Comparison of ENCODE assay signal across 8 cellular contexts in the genomic region with DNA sequence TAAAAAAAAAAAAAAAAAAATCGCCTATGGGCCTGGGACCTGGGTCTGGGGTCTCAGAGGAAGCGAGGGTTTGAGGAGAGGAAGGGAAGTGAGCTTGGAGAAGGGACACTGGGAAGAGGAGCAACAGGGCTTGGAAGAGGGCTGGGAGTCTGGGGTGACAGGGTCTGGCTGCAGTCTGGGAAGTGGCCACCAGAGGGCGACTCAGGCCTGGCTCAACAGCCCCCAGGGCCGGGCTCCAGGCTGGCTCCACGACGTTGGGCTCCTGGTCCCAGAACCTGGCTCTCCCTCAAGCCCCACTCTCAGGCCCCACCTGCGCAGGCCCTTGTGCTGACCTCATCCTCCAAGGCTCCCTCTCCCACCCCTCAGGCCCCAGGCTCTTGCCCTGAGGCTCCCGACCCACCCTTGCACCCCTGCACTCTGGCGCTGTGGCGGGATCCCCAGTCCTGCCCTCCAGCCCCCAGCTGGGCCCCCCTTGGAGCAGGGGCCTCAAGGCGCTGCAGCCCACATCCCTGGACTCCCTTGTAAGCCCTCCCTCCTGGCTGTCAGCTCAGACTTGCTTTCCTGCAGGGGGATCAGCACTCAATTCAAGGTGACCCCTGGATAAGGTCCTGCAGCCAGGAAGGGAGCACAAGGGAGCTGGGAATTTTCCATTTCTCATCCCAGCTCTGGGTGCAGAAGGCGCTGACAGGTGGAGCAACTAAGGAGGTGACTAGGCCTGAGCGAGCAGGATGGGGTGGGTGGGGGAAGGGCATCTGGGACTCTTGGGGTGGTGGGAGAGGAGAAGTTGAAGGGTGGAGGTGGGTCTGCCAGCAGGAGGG. TPM values are rescaled to one million over a fixed set of nuclear protein-coding genes. Genes with fewer than 3 reads are reported as not detected.
DNase-seq lines count a peak whose midpoint lies in the region; TF ChIP-seq lines count a peak whose summit lies in the region.

No MANE protein-coding gene starts in this region.

- DNase-seq in SIG-M5 treated with dmso at 0.1 percent for 504 hours (lab: John Stamatoyannopoulos, UW; ENCODE audit: unreplicated experiment) (peak; percentile 44), SIG-M5 (lab: John Stamatoyannopoulos, UW) (no peak), SJCRH30 (peak; percentile 79 to 89), foreskin melanocyte (peak; percentile 46), osteoblast (ENCODE audit: insufficient read length, low spot score, missing footprints) (peak; percentile 99), thyroid gland (peak; percentile 91)
- peak; percentile 81 for DNase-seq in activated gamma-delta T cell treated with anti-CD3 and anti-CD28 coated beads, Interleukin-2, amount 50 U/mL, for 16 hours (ENCODE audit: low read depth)

- peaks cover 44% of the 10 kb centered on the region for H4K20me1 ChIP-seq in Loucy (ENCODE audit: insufficient read depth, low read length, poor library complexity, severe bottlenecking)
- H4K20me1 ChIP-seq in osteoblast (ENCODE audit: insufficient read depth, low read length): peaks cover 14% of the 10 kb centered on the region

- H3K4me1 ChIP-seq in Loucy (ENCODE audit: insufficient read depth, low read length, poor library complexity, severe bottlenecking) (peaks cover 19% of the 10 kb centered on the region), SJCRH30 (0 out of 2 replicates have a peak, but pooled peaks cover 2% of the 10 kb centered on the region), osteoblast (ENCODE audit: insufficient read depth, low read length) (peaks cover 7% of the 10 kb centered on the region), thyroid gland (peaks cover 25 to 46% of the 10 kb centered on the region in 2 donors)

- no peaks in the 10 kb centered on the region for H3F3A ChIP-seq in Loucy (ENCODE audit: low read depth)

- H3K36me3 ChIP-seq in Loucy (ENCODE audit: insufficient read depth, low read length) (peaks cover 32% of the 10 kb centered on the region; the same call in 1 of the 2 replicates), SJCRH30 (no peaks in the 10 kb centered on the region), osteoblast (ENCODE audit: insufficient read depth, low read length) (peaks cover 12% of the 10 kb centered on the region), thyroid gland (peaks cover 5% of the 10 kb centered on the region in 2 donors)

- H3K27me3 ChIP-seq in Loucy (ENCODE audit: insufficient read depth, low read length, poor library complexity, severe bottlenecking) (no peaks in the 10 kb centered on the region), SJCRH30 (no peaks in the 10 kb centered on the region), osteoblast (ENCODE audit: insufficient read depth, low read length) (no peaks in the 10 kb centered on the region), thyroid gland (no peaks in the 10 kb centered on the region)

- no peak for TF ChIP-seq POLR2A in thyroid gland (IDR thresholded peaks at IDR 0.05)

- H3K27ac ChIP-seq in SJCRH30 (no peak overlapping the region), osteoblast (ENCODE audit: low read depth, low read length) (no peak overlapping the region), thyroid gland (peak overlapping the region in 2 of 3 donors; percentile 58 to 67)

- peak; percentile 77 for TF ChIP-seq CTCF in Loucy (conservative IDR thresholded peaks at IDR 0.05; ENCODE audit: low read length)
- peak; percentile 86 for TF ChIP-seq CTCF in osteoblast (IDR thresholded peaks at IDR 0.05; ENCODE audit: extremely low read depth, low read depth, low read length)
- TF ChIP-seq CTCF in thyroid gland (IDR thresholded peaks at IDR 0.05): peak; percentile 86 to 96 (median 94)

- H3K79me2 ChIP-seq in Loucy (ENCODE audit: insufficient read depth, low read length) (peaks cover 16% of the 10 kb centered on the region; the same call in 1 of the 2 replicates), osteoblast (ENCODE audit: insufficient read depth, low read length) (peaks cover 22% of the 10 kb centered on the region)

- peak overlapping the region; percentile 29 for H3K4me2 ChIP-seq in Loucy (ENCODE audit: low read depth, low read length, poor library complexity, severe bottlenecking)
- no peak overlapping the region for H3K4me2 ChIP-seq in osteoblast (ENCODE audit: insufficient read depth, low read length)

- intact Hi-C loops in thyroid gland (cut with DNase I): loop anchor here (10.0 kb wide), 2 partner anchors 215 to 255 kb away; a partner anchor contains a TSS

- WGBS in thyroid gland, 2 donors: 23 to 27% methylated on average over 9 to 11 of the region's 13 CpGs

- no peak overlapping the region for H3K4me3 ChIP-seq in Loucy (ENCODE audit: low read length, poor library complexity, severe bottlenecking)
- H3K4me3 ChIP-seq in SJCRH30: no peak overlapping the region
- H3K4me3 ChIP-seq in osteoblast (ENCODE audit: insufficient read depth, low read length): no peak overlapping the region
- H3K4me3 ChIP-seq in thyroid gland (replicated peaks in 1 of 3): no peak overlapping the region

- H2AFZ ChIP-seq in Loucy (ENCODE audit: low read length) (no peak overlapping the region), osteoblast (ENCODE audit: low read length) (no peak overlapping the region)

- H3K9me2 ChIP-seq in Loucy (replicated peaks; ENCODE audit: low read depth, low read length): no peaks in the 10 kb centered on the region

- H3K9ac ChIP-seq in Loucy (ENCODE audit: low read depth, low read length, poor library complexity, severe bottlenecking): no peak overlapping the region

- H3K9me3 ChIP-seq in Loucy (ENCODE audit: insufficient read depth, low read depth, low read length): no peaks in the 10 kb centered on the region
- H3K9me3 ChIP-seq in SJCRH30 (replicated peaks): no peaks in the 10 kb centered on the region
- H3K9me3 ChIP-seq in osteoblast (ENCODE audit: low read depth, low read length): no peaks in the 10 kb centered on the region
- no peaks in the 10 kb centered on the region for H3K9me3 ChIP-seq in thyroid gland

RNA-seq across cellular contexts. Expression of a gene that starts 5.4 kb away (rescaled TPM):
- total RNA-seq in SJCRH30 (2014; rRNA removed; shearing (Covaris generic)): not detected in 2 replicates
- total RNA-seq in osteoblast (0.36 TPM in 1 of 2 replicates, not detected in the other), thyroid gland (1 to 10 TPM in 1 of 4 donors, not detected in 3; 2.0 TPM)

RNA-seq across cellular contexts. Expression of a gene that starts 9.6 kb away (rescaled TPM):
- 13.7 and 14.7 TPM in 2 replicates for total RNA-seq in SJCRH30 (2014; rRNA removed; shearing (Covaris generic))
- 18.5 and 19.4 TPM in 2 replicates for total RNA-seq in osteoblast
- 10 to 100 TPM; 22.7 to 37.8 (median 27.9) TPM for total RNA-seq in thyroid gland

RNA-seq across cellular contexts. Expression of a gene that starts 14.3 kb away (rescaled TPM):
- 0.49 and 0.56 TPM in 2 replicates for total RNA-seq in SJCRH30 (2014; rRNA removed; shearing (Covaris generic))
- total RNA-seq in osteoblast (under 0.01 and 0.29 TPM in 2 replicates), thyroid gland (1 to 10 TPM in 2 of 4 donors, under 1 TPM in 1, not detected in 1; 0.40 to 1.3 (median 1.0) TPM)

RNA-seq across cellular contexts. Expression of a gene that starts 33.1 kb away (rescaled TPM):
- 11.2 and 11.7 TPM in 2 replicates for total RNA-seq in SJCRH30 (2014; rRNA removed; shearing (Covaris generic))
- 9.7 and 11.9 TPM in 2 replicates for total RNA-seq in osteoblast
- 10 to 100 TPM; 28.4 to 67.2 (median 45.5) TPM for total RNA-seq in thyroid gland

RNA-seq across cellular contexts. Expression of a gene that starts 39.8 kb away (rescaled TPM):
- total RNA-seq in SJCRH30 (2014; rRNA removed; shearing (Covaris generic)): 48.2 and 50.6 TPM in 2 replicates
- total RNA-seq in osteoblast (28.6 and 29.7 TPM in 2 replicates), thyroid gland (10 to 100 TPM; 42.9 to 48.7 (median 45.6) TPM)

Comparison
In these comparisons a context has a peak if more than half of its experiments do, and no peak if none do; other contexts are left out.
1. H3K27ac ChIP-seq: peak in thyroid gland (2 of 3); none in SJCRH30 (single experiment) and osteoblast (single experiment).
2. Peak in every context shown above with its lines, with median percentiles within 50 percentile points of each other: CTCF ChIP-seq.